In genomic region chr20:25148181-25148981, GRCh38 we compare ENCODE assay signal across 9 cellular contexts. TPM values are rescaled to one million over a fixed set of nuclear protein-coding genes. Genes with fewer than 3 reads are reported as not detected.
DNase-seq lines count a peak whose midpoint lies in the region; ATAC-seq and TF ChIP-seq lines count a peak whose summit lies in the region.
"Had no signal": no experiment of that assay in that cellular context is flagged by ENCODE, and none has a peak within 500 bp of the region (broad histone marks: within the 10 kb centered on the region; RNA-seq: fewer than 3 reads in every experiment).

No MANE protein-coding gene starts in this region.

- no peaks in the 10 kb centered on the region for H3K9me3 ChIP-seq in T-helper 17 cell (ENCODE audit: control insufficient read depth, low read length, poor library complexity, severe bottlenecking)

- H3K4me3 ChIP-seq in astrocyte of the spinal cord (ENCODE audit: low read depth, low read length), result peak overlapping the region; percentile 32

- peak; percentile 94 for ATAC-seq in T-helper 17 cell
- no peak for ATAC-seq in HG02798 (IDR thresholded peaks at IDR 0.05; ENCODE audit: poor library complexity, unreplicated experiment)

- in situ Hi-C loops in astrocyte of the spinal cord (cut with HindIII; ENCODE audit: low sequenced_read_pairs), result no loop called here

- peaks cover 4% of the 10 kb centered on the region for H3K36me3 Mint-ChIP-seq in T-helper 17 cell (ENCODE audit: low read depth)
- H3K36me3 Mint-ChIP-seq: brain had no signal

- H3K27me3 Mint-ChIP-seq in T-helper 17 cell, result peaks cover 22% of the 10 kb centered on the region

- H3K4me1 Mint-ChIP-seq in T-helper 17 cell, result peaks cover 5% of the 10 kb centered on the region

- peak overlapping the region; percentile 96 for H3K4me3 Mint-ChIP-seq in T-helper 17 cell

- peak overlapping the region; percentile 92 for H3K27ac Mint-ChIP-seq in T-helper 17 cell

- peak; percentile 12 for DNase-seq in AG09319 (ENCODE audit: extremely low read depth, low read depth)
- peak in 2 of 3 donors; percentile 37 to 43 for DNase-seq in T-helper 17 cell
- peak; percentile 37 for DNase-seq in astrocyte of the spinal cord (ENCODE audit: low read depth, low spot score)
- DNase-seq in inferior parietal cortex (ENCODE audit: extremely low spot score), result peak; percentile 25
- DNase-seq in stimulated activated CD4-positive, alpha-beta T cell treated with anti-CD3 and anti-CD28 coated beads, Interleukin-1b, Interleukin-23, amount 100 ng/mL, for 48 hours, result peak; percentile 65
- no peak for DNase-seq in HuH-7.5 (ENCODE audit: low spot score)
- DNase-seq in RKO (ENCODE audit: low spot score), result no peak

- no peak for TF ChIP-seq CTCF in AG09319 (IDR thresholded peaks at IDR 0.05; ENCODE audit: low read depth, low read length)
- no peak for TF ChIP-seq CTCF in astrocyte of the spinal cord (IDR thresholded peaks at IDR 0.05; ENCODE audit: low read depth, low read length)

RNA-seq across cellular contexts. Expression of gene ENTPD6, which starts 47.1 kb away (rescaled TPM):
- 10 to 100 TPM; 62.5 to 63.2 TPM for total RNA-seq in T-helper 17 cell

Comparison
In these comparisons a context has a peak if more than half of its experiments do, and no peak if none do; other contexts are left out.
1. DNase-seq: peak in AG09319 (single experiment), T-helper 17 cell (2 of 3), astrocyte of the spinal cord (single experiment), inferior parietal cortex (single experiment) and stimulated activated CD4-positive, alpha-beta T cell treated with anti-CD3 and anti-CD28 coated beads, Interleukin-1b, Interleukin-23, amount 100 ng/mL, for 48 hours (single experiment); none in HuH-7.5 (single experiment) and RKO (single experiment).